9 cellular contexts compared by ENCODE assay signal in genomic region chrX:63979480-63979879, GRCh38.
"Had no signal": no experiment of that assay in that cellular context is flagged by ENCODE, and none has a peak within 500 bp of the region (broad histone marks: within the 10 kb centered on the region; RNA-seq: fewer than 3 reads in every experiment).

No MANE protein-coding gene starts in this region.

- H3K4me1 Mint-ChIP-seq: IgD-negative memory B cell had no signal

- H3K27ac ChIP-seq: HL-60, KMS-11 had no signal

- DNase-seq: IMR-90, KBM-7, KG1 had no signal

- FAIRE-seq: HepG2, HTR-8/SVneo, K562 had no signal

- ATAC-seq: HepG2, K562 had no signal

- H3K27me3 Mint-ChIP-seq: IgD-negative memory B cell had no signal

- H3K4me3 ChIP-seq: K562 had no signal

- H3K27ac Mint-ChIP-seq: IgD-negative memory B cell had no signal

- H3K4me3 Mint-ChIP-seq: IgD-negative memory B cell had no signal

- H3K4me2 ChIP-seq: KMS-11 had no signal
